Comparison of ENCODE assay signal across 1 cellular context in genomic region chr19:56162258-56162657, GRCh38.
A peak's percentile ranks its signal among the peaks of the same experiment; 100 is the strongest.
TF ChIP-seq lines count a peak whose summit lies in the region.

No MANE protein-coding gene starts in this region.

TF ChIP-seq in K562, 482 proteins besides CTCF, POLR2A, EP300 and RAD21 (continues in another document):
- peak; percentile 42; the same call in 1 of the 2 replicates for TF ChIP-seq TCF3 (CRISPR knock-in tag; IDR thresholded peaks at IDR 0.05)
- no peak for TF ChIP-seq CEBPG (CRISPR knock-in tag; IDR thresholded peaks at IDR 0.05)
- TF ChIP-seq CEBPG (tag; conservative IDR thresholded peaks at IDR 0.05 in 1 of 2, IDR thresholded peaks at IDR 0.05 in 1 of 2), result no peak
- peak; percentile 51; the same call in 1 of the 2 replicates for TF ChIP-seq DPF2 (IDR thresholded peaks at IDR 0.05)
- no peak for TF ChIP-seq FOXJ2 (tag; IDR thresholded peaks at IDR 0.05)
- no peak for TF ChIP-seq ZKSCAN8 (CRISPR knock-in tag; IDR thresholded peaks at IDR 0.05)
- TF ChIP-seq NELFE (IDR thresholded peaks at IDR 0.05; ENCODE audit: insufficient read depth, insufficient read length), result no peak
- TF ChIP-seq ILF3 (IDR thresholded peaks at IDR 0.05; ENCODE audit: borderline replicate concordance), result no peak
- TF ChIP-seq, protein P1, sequence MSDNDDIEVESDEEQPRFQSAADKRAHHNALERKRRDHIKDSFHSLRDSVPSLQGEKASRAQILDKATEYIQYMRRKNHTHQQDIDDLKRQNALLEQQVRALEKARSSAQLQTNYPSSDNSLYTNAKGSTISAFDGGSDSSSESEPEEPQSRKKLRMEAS (CRISPR knock-in tag; IDR thresholded peaks at IDR 0.05), result no peak
- 0 out of 2 replicates have a peak, but pooled peaks have one; percentile 62 for TF ChIP-seq POLR2AphosphoS2 (IDR thresholded peaks at IDR 0.05; ENCODE audit: low read length)
- TF ChIP-seq GATAD2B (IDR thresholded peaks at IDR 0.05; ENCODE audit: borderline replicate concordance), result no peak
- no peak for TF ChIP-seq PHF21A (IDR thresholded peaks at IDR 0.05; ENCODE audit: borderline replicate concordance, low read depth)
- TF ChIP-seq POU5F1 (IDR thresholded peaks at IDR 0.05; ENCODE audit: borderline replicate concordance, low read depth, low read length, partially characterized antibody), result no peak
- no peak for TF ChIP-seq CHCHD3 (CRISPR knock-in tag; IDR thresholded peaks at IDR 0.05)
- no peak for TF ChIP-seq THRA (IDR thresholded peaks at IDR 0.05)
- no peak for TF ChIP-seq CCNT2 (IDR thresholded peaks at IDR 0.05; ENCODE audit: borderline replicate concordance, extremely low read depth, insufficient read length, low read depth, low read length)
- TF ChIP-seq SNIP1 (IDR thresholded peaks at IDR 0.05; ENCODE audit: low read depth), result no peak
- TF ChIP-seq SREBF2 (CRISPR knock-in tag; IDR thresholded peaks at IDR 0.05), result no peak
- no peak for TF ChIP-seq SIN3B (IDR thresholded peaks at IDR 0.05; ENCODE audit: low read depth)
- TF ChIP-seq, protein P2, sequence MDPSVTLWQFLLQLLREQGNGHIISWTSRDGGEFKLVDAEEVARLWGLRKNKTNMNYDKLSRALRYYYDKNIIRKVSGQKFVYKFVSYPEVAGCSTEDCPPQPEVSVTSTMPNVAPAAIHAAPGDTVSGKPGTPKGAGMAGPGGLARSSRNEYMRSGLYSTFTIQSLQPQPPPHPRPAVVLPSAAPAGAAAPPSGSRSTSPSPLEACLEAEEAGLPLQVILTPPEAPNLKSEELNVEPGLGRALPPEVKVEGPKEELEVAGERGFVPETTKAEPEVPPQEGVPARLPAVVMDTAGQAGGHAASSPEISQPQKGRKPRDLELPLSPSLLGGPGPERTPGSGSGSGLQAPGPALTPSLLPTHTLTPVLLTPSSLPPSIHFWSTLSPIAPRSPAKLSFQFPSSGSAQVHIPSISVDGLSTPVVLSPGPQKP (CRISPR knock-in tag; IDR thresholded peaks at IDR 0.05), result no peak
- TF ChIP-seq PBX2 (CRISPR knock-in tag; IDR thresholded peaks at IDR 0.05; ENCODE audit: low read depth), result no peak
- TF ChIP-seq PBX2 (tag; conservative IDR thresholded peaks at IDR 0.05; ENCODE audit: low read depth), result no peak
- no peak for TF ChIP-seq TCF7 (IDR thresholded peaks at IDR 0.05; ENCODE audit: borderline replicate concordance)
- TF ChIP-seq FOS (IDR thresholded peaks at IDR 0.05; ENCODE audit: extremely low read depth, insufficient read length), result peak; percentile 6
- no peak for TF ChIP-seq U2AF1 (optimal IDR thresholded peaks at IDR 0.05; ENCODE audit: low read depth, low read length)
- TF ChIP-seq, protein P3, sequence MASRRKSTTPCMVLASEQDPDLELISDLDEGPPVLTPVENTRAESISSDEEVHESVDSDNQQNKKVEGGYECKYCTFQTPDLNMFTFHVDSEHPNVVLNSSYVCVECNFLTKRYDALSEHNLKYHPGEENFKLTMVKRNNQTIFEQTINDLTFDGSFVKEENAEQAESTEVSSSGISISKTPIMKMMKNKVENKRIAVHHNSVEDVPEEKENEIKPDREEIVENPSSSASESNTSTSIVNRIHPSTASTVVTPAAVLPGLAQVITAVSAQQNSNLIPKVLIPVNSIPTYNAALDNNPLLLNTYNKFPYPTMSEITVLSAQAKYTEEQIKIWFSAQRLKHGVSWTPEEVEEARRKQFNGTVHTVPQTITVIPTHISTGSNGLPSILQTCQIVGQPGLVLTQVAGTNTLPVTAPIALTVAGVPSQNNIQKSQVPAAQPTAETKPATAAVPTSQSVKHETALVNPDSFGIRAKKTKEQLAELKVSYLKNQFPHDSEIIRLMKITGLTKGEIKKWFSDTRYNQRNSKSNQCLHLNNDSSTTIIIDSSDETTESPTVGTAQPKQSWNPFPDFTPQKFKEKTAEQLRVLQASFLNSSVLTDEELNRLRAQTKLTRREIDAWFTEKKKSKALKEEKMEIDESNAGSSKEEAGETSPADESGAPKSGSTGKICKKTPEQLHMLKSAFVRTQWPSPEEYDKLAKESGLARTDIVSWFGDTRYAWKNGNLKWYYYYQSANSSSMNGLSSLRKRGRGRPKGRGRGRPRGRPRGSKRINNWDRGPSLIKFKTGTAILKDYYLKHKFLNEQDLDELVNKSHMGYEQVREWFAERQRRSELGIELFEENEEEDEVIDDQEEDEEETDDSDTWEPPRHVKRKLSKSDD (conservative IDR thresholded peaks at IDR 0.05; ENCODE audit: low read length), result no peak
- TF ChIP-seq ZNF584 (CRISPR knock-in tag; IDR thresholded peaks at IDR 0.05; ENCODE audit: low read depth), result no peak
- TF ChIP-seq ZNF174 (CRISPR knock-in tag; IDR thresholded peaks at IDR 0.05), result no peak
- no peak for TF ChIP-seq NKRF (IDR thresholded peaks at IDR 0.05; ENCODE audit: borderline replicate concordance)
- no peak for TF ChIP-seq FIP1L1 (IDR thresholded peaks at IDR 0.05; ENCODE audit: low read depth, low read length, poor library complexity, severe bottlenecking)
- no peak for TF ChIP-seq POLR3A (IDR thresholded peaks at IDR 0.05; ENCODE audit: borderline replicate concordance, extremely low read depth, insufficient read depth, insufficient read length)
- TF ChIP-seq, protein P4, sequence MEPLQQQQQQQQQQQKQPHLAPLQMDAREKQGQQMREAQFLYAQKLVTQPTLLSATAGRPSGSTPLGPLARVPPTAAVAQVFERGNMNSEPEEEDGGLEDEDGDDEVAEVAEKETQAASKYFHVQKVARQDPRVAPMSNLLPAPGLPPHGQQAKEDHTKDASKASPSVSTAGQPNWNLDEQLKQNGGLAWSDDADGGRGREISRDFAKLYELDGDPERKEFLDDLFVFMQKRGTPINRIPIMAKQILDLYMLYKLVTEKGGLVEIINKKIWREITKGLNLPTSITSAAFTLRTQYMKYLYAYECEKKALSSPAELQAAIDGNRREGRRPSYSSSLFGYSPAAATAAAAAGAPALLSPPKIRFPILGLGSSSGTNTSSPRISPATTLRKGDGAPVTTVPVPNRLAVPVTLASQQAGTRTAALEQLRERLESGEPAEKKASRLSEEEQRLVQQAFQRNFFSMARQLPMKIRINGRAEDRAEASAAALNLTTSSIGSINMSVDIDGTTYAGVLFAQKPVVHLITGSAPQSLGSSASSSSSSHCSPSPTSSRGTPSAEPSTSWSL (CRISPR knock-in tag; IDR thresholded peaks at IDR 0.05; ENCODE audit: borderline replicate concordance), result no peak
- TF ChIP-seq NR4A1 (CRISPR knock-in tag; IDR thresholded peaks at IDR 0.05), result no peak
- TF ChIP-seq NR4A1 (tag; IDR thresholded peaks at IDR 0.05), result no peak
- no peak for TF ChIP-seq MCM3 (IDR thresholded peaks at IDR 0.05)
- TF ChIP-seq, protein P5, sequence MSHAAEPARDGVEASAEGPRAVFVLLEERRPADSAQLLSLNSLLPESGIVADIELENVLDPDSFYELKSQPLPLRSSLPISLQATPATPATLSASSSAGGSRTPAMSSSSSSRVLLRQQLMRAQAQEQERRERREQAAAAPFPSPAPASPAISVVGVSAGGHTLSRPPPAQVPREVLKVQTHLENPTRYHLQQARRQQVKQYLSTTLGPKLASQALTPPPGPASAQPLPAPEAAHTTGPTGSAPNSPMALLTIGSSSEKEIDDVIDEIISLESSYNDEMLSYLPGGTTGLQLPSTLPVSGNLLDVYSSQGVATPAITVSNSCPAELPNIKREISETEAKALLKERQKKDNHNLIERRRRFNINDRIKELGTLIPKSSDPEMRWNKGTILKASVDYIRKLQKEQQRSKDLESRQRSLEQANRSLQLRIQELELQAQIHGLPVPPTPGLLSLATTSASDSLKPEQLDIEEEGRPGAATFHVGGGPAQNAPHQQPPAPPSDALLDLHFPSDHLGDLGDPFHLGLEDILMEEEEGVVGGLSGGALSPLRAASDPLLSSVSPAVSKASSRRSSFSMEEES (CRISPR knock-in tag; IDR thresholded peaks at IDR 0.05), result no peak
- TF ChIP-seq JUN (IDR thresholded peaks at IDR 0.05; ENCODE audit: borderline replicate concordance, low read depth, low read length), result peak; percentile 58; the same call in 1 of the 2 replicates
- TF ChIP-seq JUN (CRISPR knock-in tag; IDR thresholded peaks at IDR 0.05; ENCODE audit: borderline replicate concordance), result no peak
- peak; percentile 63 for TF ChIP-seq ETV1 (tag; conservative IDR thresholded peaks at IDR 0.05; ENCODE audit: low read depth)
- peak; percentile 44 for TF ChIP-seq MEIS2 (IDR thresholded peaks at IDR 0.05; ENCODE audit: partially characterized antibody)
- TF ChIP-seq PPARD (CRISPR knock-in tag; IDR thresholded peaks at IDR 0.05), result no peak
- no peak for TF ChIP-seq MEF2D (tag; conservative IDR thresholded peaks at IDR 0.05; ENCODE audit: low read depth)
- TF ChIP-seq, protein P6, sequence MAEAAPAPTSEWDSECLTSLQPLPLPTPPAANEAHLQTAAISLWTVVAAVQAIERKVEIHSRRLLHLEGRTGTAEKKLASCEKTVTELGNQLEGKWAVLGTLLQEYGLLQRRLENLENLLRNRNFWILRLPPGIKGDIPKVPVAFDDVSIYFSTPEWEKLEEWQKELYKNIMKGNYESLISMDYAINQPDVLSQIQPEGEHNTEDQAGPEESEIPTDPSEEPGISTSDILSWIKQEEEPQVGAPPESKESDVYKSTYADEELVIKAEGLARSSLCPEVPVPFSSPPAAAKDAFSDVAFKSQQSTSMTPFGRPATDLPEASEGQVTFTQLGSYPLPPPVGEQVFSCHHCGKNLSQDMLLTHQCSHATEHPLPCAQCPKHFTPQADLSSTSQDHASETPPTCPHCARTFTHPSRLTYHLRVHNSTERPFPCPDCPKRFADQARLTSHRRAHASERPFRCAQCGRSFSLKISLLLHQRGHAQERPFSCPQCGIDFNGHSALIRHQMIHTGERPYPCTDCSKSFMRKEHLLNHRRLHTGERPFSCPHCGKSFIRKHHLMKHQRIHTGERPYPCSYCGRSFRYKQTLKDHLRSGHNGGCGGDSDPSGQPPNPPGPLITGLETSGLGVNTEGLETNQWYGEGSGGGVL (CRISPR knock-in tag; IDR thresholded peaks at IDR 0.05), result no peak
- 0 out of 2 replicates have a peak, but pooled peaks have one; percentile 13 for TF ChIP-seq TEAD4 (IDR thresholded peaks at IDR 0.05; ENCODE audit: low read length)
- TF ChIP-seq TEAD4 (CRISPR knock-in tag; IDR thresholded peaks at IDR 0.05; ENCODE audit: borderline replicate concordance), result no peak
- TF ChIP-seq ZNF347 (CRISPR knock-in tag; IDR thresholded peaks at IDR 0.05; ENCODE audit: low read depth), result no peak
- no peak for TF ChIP-seq ELF1 (tag; IDR thresholded peaks at IDR 0.05)
- no peak for TF ChIP-seq EP400 (IDR thresholded peaks at IDR 0.05)
- no peak for TF ChIP-seq ZNF316 (IDR thresholded peaks at IDR 0.05)
- TF ChIP-seq STAT6 (CRISPR knock-in tag; IDR thresholded peaks at IDR 0.05), result no peak
- no peak for TF ChIP-seq LARP7 (IDR thresholded peaks at IDR 0.05)
